ENCODE assay signal across 26 cellular contexts in genomic region chr5:132451387-132451786, GRCh38. TPM values are rescaled to one million over a fixed set of nuclear protein-coding genes. Genes with fewer than 3 reads are reported as not detected.
A peak's percentile ranks its signal among the peaks of the same experiment; 100 is the strongest.
DNase-seq lines count a peak whose midpoint lies in the region; ATAC-seq, FAIRE-seq and TF ChIP-seq lines count a peak whose summit lies in the region.
"Had no signal": no experiment of that assay in that cellular context is flagged by ENCODE, and none has a peak within 500 bp of the region (broad histone marks: within the 10 kb centered on the region; RNA-seq: fewer than 3 reads in every experiment).

No MANE protein-coding gene starts in this region.

- WGBS in mesendoderm (ENCODE audit: extremely low coverage, insufficient coverage, low lambda C conversion rate): no CpG with 5 or more reads among the region's 8 CpGs
- WGBS in right cardiac atrium: 88% methylated on average over 8 of the region's 8 CpGs

- no peak for DNase-seq in CD4-positive, alpha-beta memory T cell
- DNase-seq in HCEC 1CT: peak; percentile 24
- DNase-seq in astrocyte (ENCODE audit: low read depth): peak; percentile 40
- peak; percentile 42 for DNase-seq in mesendoderm
- no peak for DNase-seq in hippocampal formation (lab: John Stamatoyannopoulos, UW)
- no peak for DNase-seq in right cardiac atrium
- no peak for DNase-seq in kidney tubule cell (ENCODE audit: low spot score)
- no peak for DNase-seq in GM12892 (ENCODE audit: insufficient read length)
- DNase-seq: activated T-cell treated with anti-CD3 and anti-CD28 coated beads, Interleukin-2, amount 50 U/mL, for 4 hours; COR-L47; cortex of kidney; EL; KBM-7; NCI-H1092; NCI-H2081; NCI-H510A; posterior cingulate gyrus; stimulated activated naive CD8-positive, alpha-beta T cell treated with anti-CD3 and anti-CD28 coated beads, Interleukin-15, Interleukin-2, amounts not matched to agents 100 U/mL and 50 U/mL, for 24 hours; T-helper 1 cell had no signal

- no peak overlapping the region for H3K18ac ChIP-seq in mesendoderm (ENCODE audit: low read length)

- no peak overlapping the region for H3K56ac ChIP-seq in mesendoderm (ENCODE audit: low read length)

- H2AFZ ChIP-seq in astrocyte (ENCODE audit: low read depth, low read length): no peak overlapping the region

- peak overlapping the region in 6 of 7 donors; percentile 17 to 90 (median 46) for H3K27ac Mint-ChIP-seq in CD4-positive, alpha-beta memory T cell
- peak overlapping the region; percentile 36 for H3K27ac Mint-ChIP-seq in astrocyte (ENCODE audit: unreplicated experiment)
- H3K27ac Mint-ChIP-seq: activated naive CD8-positive, alpha-beta T cell; brain had no signal

- no peak overlapping the region for H3K23ac ChIP-seq in mesendoderm (ENCODE audit: low read length)

- H4K20me1 ChIP-seq in astrocyte (ENCODE audit: insufficient read depth, low read length): no peaks in the 10 kb centered on the region

- H3K36me3 Mint-ChIP-seq in CD4-positive, alpha-beta memory T cell: peaks cover 57 to 76% of the 10 kb centered on the region in 2 donors
- H3K36me3 Mint-ChIP-seq in astrocyte (ENCODE audit: low read depth, unreplicated experiment): peaks cover 50% of the 10 kb centered on the region
- H3K36me3 Mint-ChIP-seq: brain had no signal

- no peaks in the 10 kb centered on the region for H3K27me3 ChIP-seq in CD4-positive, alpha-beta memory T cell (ENCODE audit: insufficient read depth, low read length)
- no peaks in the 10 kb centered on the region for H3K27me3 ChIP-seq in astrocyte (ENCODE audit: insufficient read depth, low read length)
- H3K27me3 ChIP-seq in mesendoderm (ENCODE audit: insufficient read depth, low read length, poor library complexity): no peaks in the 10 kb centered on the region
- H3K27me3 ChIP-seq in right cardiac atrium (ENCODE audit: control insufficient read depth, insufficient read depth): no peaks in the 10 kb centered on the region
- H3K27me3 ChIP-seq: tibial nerve had no signal

- H3K4me1 ChIP-seq in CD4-positive, alpha-beta memory T cell (ENCODE audit: insufficient read depth, low read length): peaks cover 92% of the 10 kb centered on the region
- H3K4me1 ChIP-seq in astrocyte (ENCODE audit: insufficient read depth, low read length) (peaks cover under 1% of the 10 kb centered on the region), mesendoderm (ENCODE audit: control insufficient read depth, low read depth, low read length) (peaks cover 8% of the 10 kb centered on the region), right cardiac atrium (ENCODE audit: control insufficient read depth, insufficient read depth, low read length) (peaks cover 12% of the 10 kb centered on the region)

- H4K8ac ChIP-seq in mesendoderm (ENCODE audit: low read depth, low read length): no peak overlapping the region

- H3K4me2 ChIP-seq in astrocyte (ENCODE audit: low read length): no peak overlapping the region
- H3K4me2 ChIP-seq in mesendoderm (ENCODE audit: low read length): no peak overlapping the region

- H3K9ac ChIP-seq in astrocyte (ENCODE audit: low read length): no peak overlapping the region
- no peak overlapping the region for H3K9ac ChIP-seq in mesendoderm (ENCODE audit: low read length)

- peaks cover 64 to 92% (median 75%) of the 10 kb centered on the region in 4 donors for H3K4me1 Mint-ChIP-seq in CD4-positive, alpha-beta memory T cell
- H3K4me1 Mint-ChIP-seq in astrocyte (ENCODE audit: low read depth, unreplicated experiment): peaks cover 32% of the 10 kb centered on the region

- no peaks in the 10 kb centered on the region for H3K79me1 ChIP-seq in mesendoderm (ENCODE audit: low read length)

- intact Hi-C loops in CD4-positive, alpha-beta memory T cell (cut with micrococcal nuclease): no loop called here
- intact Hi-C loops in right cardiac atrium (cut with DNase I): no loop called here

- H2BK120ac ChIP-seq in mesendoderm (ENCODE audit: low read depth, low read length): no peak overlapping the region

- H3K9me3 ChIP-seq in CD4-positive, alpha-beta memory T cell (ENCODE audit: control insufficient read depth in 1 of 2, low read length in 2 of 2): no peaks in the 10 kb centered on the region
- H3K9me3 ChIP-seq in astrocyte (ENCODE audit: insufficient read depth, low read depth, low read length): no peaks in the 10 kb centered on the region
- no peaks in the 10 kb centered on the region for H3K9me3 ChIP-seq in right cardiac atrium (ENCODE audit: control insufficient read depth, low read length)
- H3K9me3 ChIP-seq: HAP-1, tibial nerve had no signal

- H3K27ac ChIP-seq in CD4-positive, alpha-beta memory T cell (ENCODE audit: low read depth, low read length): no peak overlapping the region
- H3K27ac ChIP-seq in astrocyte (ENCODE audit: low read depth, low read length) (no peak overlapping the region), mesendoderm (ENCODE audit: low read depth, low read length) (no peak overlapping the region), right cardiac atrium (ENCODE audit: low read length) (no peak overlapping the region)
- H3K27ac ChIP-seq: tibial nerve had no signal

- CTCF ChIA-PET in CD4-positive, alpha-beta memory T cell (lab: Charles Lee; ENCODE audit: partially characterized antibody): interaction anchor here (1.2 to 1.3 kb wide), 2 partner anchors 15 to 25 kb away, joined by 3 to 5 read pairs; no protein-coding TSS in a partner anchor

- no peaks in the 10 kb centered on the region for H3K9me3 Mint-ChIP-seq in CD4-positive, alpha-beta memory T cell
- peaks cover 17% of the 10 kb centered on the region for H3K9me3 Mint-ChIP-seq in astrocyte (ENCODE audit: unreplicated experiment)
- H3K9me3 Mint-ChIP-seq: activated T-cell treated with anti-CD3 and anti-CD28 coated beads, Interleukin-2, amount 50 U/mL, for 4 hours had no signal

- H3K79me2 ChIP-seq in astrocyte (ENCODE audit: insufficient read depth, low read length) (no peaks in the 10 kb centered on the region), mesendoderm (ENCODE audit: control insufficient read depth, insufficient read depth, low read length) (no peaks in the 10 kb centered on the region)

- no peak overlapping the region for H3K4me3 Mint-ChIP-seq in CD4-positive, alpha-beta memory T cell
- H3K4me3 Mint-ChIP-seq in astrocyte (ENCODE audit: unreplicated experiment): no peak overlapping the region
- H3K4me3 Mint-ChIP-seq: activated naive CD8-positive, alpha-beta T cell; activated T-cell treated with anti-CD3 and anti-CD28 coated beads, Interleukin-2, amount 50 U/mL, for 4 hours; brain had no signal

- peaks cover 20% of the 10 kb centered on the region for H3K36me3 ChIP-seq in CD4-positive, alpha-beta memory T cell (ENCODE audit: insufficient read depth, low read length)
- H3K36me3 ChIP-seq in astrocyte (ENCODE audit: insufficient read depth, low read length) (no peaks in the 10 kb centered on the region), mesendoderm (ENCODE audit: control insufficient read depth, insufficient read depth, low read length) (no peaks in the 10 kb centered on the region)
- H3K36me3 ChIP-seq: HAP-1 had no signal

- FAIRE-seq in astrocyte (lab: Jason Lieb, UNC): no peak
- FAIRE-seq in GM12892 (lab: Jason Lieb, UNC): no peak
- FAIRE-seq: islet of Langerhans had no signal

- no peak for TF ChIP-seq CTCF in astrocyte (IDR thresholded peaks at IDR 0.05; ENCODE audit: insufficient read depth, low read depth, low read length)

- no peak overlapping the region for H2AK5ac ChIP-seq in mesendoderm (ENCODE audit: low read length)

- H4K5ac ChIP-seq in mesendoderm (ENCODE audit: low read length): no peak overlapping the region

- H2BK5ac ChIP-seq in mesendoderm (ENCODE audit: low read length): no peak overlapping the region

- POLR2A ChIA-PET in CD4-positive, alpha-beta memory T cell (lab: Charles Lee; ENCODE audit: partially characterized antibody): interaction anchor here (1.0 to 17.3 kb wide), 6 partner anchors 6 to 39 kb away, joined by 3 to 267 read pairs (median 24); partner anchors contain the start of gene IRF1

- TF ChIP-seq POLR2A in GM12892 (IDR thresholded peaks at IDR 0.05; ENCODE audit: low read depth, low read length): no peak

- H3K27me3 Mint-ChIP-seq in CD4-positive, alpha-beta memory T cell: no peaks in the 10 kb centered on the region
- peaks cover 2% of the 10 kb centered on the region for H3K27me3 Mint-ChIP-seq in astrocyte (ENCODE audit: low read depth, unreplicated experiment)
- H3K27me3 Mint-ChIP-seq: activated naive CD8-positive, alpha-beta T cell; brain had no signal

- ATAC-seq in right cardiac atrium: no peak
- ATAC-seq: activated T-cell treated with anti-CD3 and anti-CD28 coated beads, Interleukin-2, amount 50 U/mL, for 4 hours; Right ventricle myocardium inferior; stimulated activated naive CD8-positive, alpha-beta T cell treated with anti-CD3 and anti-CD28 coated beads, Interleukin-15, Interleukin-2, amounts not matched to agents 100 U/mL and 50 U/mL, for 24 hours had no signal

- no peak overlapping the region for H2BK15ac ChIP-seq in mesendoderm (replicated peaks; ENCODE audit: low read depth)

- no peak overlapping the region for H3K4me3 ChIP-seq in CD4-positive, alpha-beta memory T cell (ENCODE audit: low read length in 2 of 2)
- no peak overlapping the region for H3K4me3 ChIP-seq in astrocyte (ENCODE audit: insufficient read depth, low read depth, low read length)
- no peak overlapping the region for H3K4me3 ChIP-seq in mesendoderm (ENCODE audit: low read length)
- no peak overlapping the region for H3K4me3 ChIP-seq in right cardiac atrium (ENCODE audit: low read length)
- H3K4me3 ChIP-seq: HAP-1, lung, tibial nerve had no signal

- H3K4ac ChIP-seq in mesendoderm (ENCODE audit: low read depth, low read length): no peak overlapping the region

RNA-seq across cellular contexts. Expression of gene IRF1, which starts 39.2 kb away (rescaled TPM):
- total RNA-seq in CD4-positive, alpha-beta memory T cell: 100 to 1,000 TPM; 192 to 202 TPM
- 100 to 1,000 TPM; 192 to 237 TPM for polyA plus RNA-seq in CD4-positive, alpha-beta memory T cell
- total RNA-seq in astrocyte (39.7 and 42.5 TPM in 2 replicates), right cardiac atrium (10 to 100 TPM in 3 of 4 donors, 1 to 10 TPM in 1; 9.4 to 17.9 (median 13.8) TPM)
- polyA plus RNA-seq in mesendoderm (2013, experiment 1 of 2): 4.5 TPM
- 4.1 TPM for polyA plus RNA-seq in mesendoderm (2013, experiment 2 of 2)
- 11.7 TPM for polyA plus RNA-seq in right cardiac atrium
- 29.9 TPM for polyA plus RNA-seq in GM12892 (2012; ENCODE audit: missing spikeins)

Comparison
In these comparisons a context has a peak if more than half of its experiments do, and no peak if none do; other contexts are left out.
1. DNase-seq: peak in HCEC 1CT (single experiment), astrocyte (single experiment) and mesendoderm (single experiment); none in CD4-positive, alpha-beta memory T cell (0 of 5), hippocampal formation (0 of 2), right cardiac atrium (0 of 3), kidney tubule cell (single experiment) and GM12892 (single experiment).